In the genomic region with DNA sequence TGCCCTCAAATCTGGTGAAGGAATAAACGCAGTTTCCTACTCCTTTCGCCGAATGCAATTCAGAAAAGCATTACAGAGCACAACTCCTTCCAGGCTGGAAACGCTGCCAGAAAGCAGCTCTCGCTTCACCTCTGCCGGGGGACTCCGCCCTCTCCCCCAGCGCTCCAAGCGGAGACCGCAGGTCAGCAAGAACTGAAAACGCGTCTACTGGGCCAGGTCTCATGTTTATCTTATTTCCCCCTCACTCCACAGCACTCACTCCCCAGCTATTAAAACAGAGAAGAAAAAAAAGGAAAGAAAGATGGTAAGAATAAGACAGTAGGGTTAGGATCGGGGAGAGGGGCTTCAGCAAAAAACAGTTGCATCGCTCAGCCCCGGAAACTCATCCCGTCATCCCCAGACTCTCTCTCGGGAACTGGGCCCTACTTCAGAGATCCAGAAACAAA, we compare ENCODE assay signal across 8 cellular contexts. TPM values are rescaled to one million over a fixed set of nuclear protein-coding genes. Genes with fewer than 3 reads are reported as not detected.
DNase-seq lines count a peak whose midpoint lies in the region; ATAC-seq and TF ChIP-seq lines count a peak whose summit lies in the region.

No MANE protein-coding gene starts in this region.

- peaks cover 15 to 19% of the 10 kb centered on the region in 2 donors for H3K4me1 ChIP-seq in duodenal mucosa (ENCODE audit: control insufficient read depth in 1 of 2, insufficient read depth in 2 of 2, low read length in 2 of 2)

- H3K4me3 ChIP-seq in duodenal mucosa (ENCODE audit: low read depth in 1 of 2, low read length in 2 of 2) = peak overlapping the region; percentile 93 to 94
- peak overlapping the region; percentile 50 for H3K4me3 ChIP-seq in lower leg skin (ENCODE audit: low read depth, poor library complexity, severe bottlenecking)

- H3K9me3 ChIP-seq in duodenal mucosa (ENCODE audit: control insufficient read depth in 1 of 2, low read length in 2 of 2) = no peaks in the 10 kb centered on the region

- no peak for TF ChIP-seq CTCF in lower leg skin (IDR thresholded peaks at IDR 0.05)

- H3K4me1 Mint-ChIP-seq in activated CD4-positive, alpha-beta memory T cell treated with anti-CD3 and anti-CD28 coated beads, Interleukin-2, amount 10 ng/mL, durations not matched to agents 7 days and 5 days = peaks cover 20% of the 10 kb centered on the region

- H3K9me3 Mint-ChIP-seq in activated CD4-positive, alpha-beta memory T cell treated with anti-CD3 and anti-CD28 coated beads, Interleukin-2, amount 10 ng/mL, durations not matched to agents 7 days and 5 days = no peaks in the 10 kb centered on the region

- no peaks in the 10 kb centered on the region for H3K36me3 ChIP-seq in duodenal mucosa (ENCODE audit: control insufficient read depth in 1 of 2, insufficient read depth in 2 of 2, low read length in 2 of 2)

- peak overlapping the region; percentile 77 for H3K4me3 Mint-ChIP-seq in activated CD4-positive, alpha-beta memory T cell treated with anti-CD3 and anti-CD28 coated beads, Interleukin-2, amount 10 ng/mL, durations not matched to agents 7 days and 5 days

- no peaks in the 10 kb centered on the region for H3K27me3 ChIP-seq in duodenal mucosa (ENCODE audit: control insufficient read depth in 1 of 2, insufficient read depth in 2 of 2, low read length in 2 of 2)

- intact Hi-C loops in lower leg skin (cut with DNase I; ENCODE audit: low total_unique reads) = no loop called here

- CTCF ChIA-PET in activated CD4-positive, alpha-beta memory T cell treated with anti-CD3 and anti-CD28 coated beads, Interleukin-2, amount 10 ng/mL, durations not matched to agents 7 days and 5 days (lab: Charles Lee) = interaction anchor here (0.7 to 2.2 kb wide), 9 partner anchors 11 to 256 kb away, joined by 3 to 6 read pairs (median 5); partner anchors contain the start of gene KCNH1

- H3K27ac Mint-ChIP-seq in activated CD4-positive, alpha-beta memory T cell treated with anti-CD3 and anti-CD28 coated beads, Interleukin-2, amount 10 ng/mL, durations not matched to agents 7 days and 5 days = peak overlapping the region; percentile 87

- H3K27me3 Mint-ChIP-seq in activated CD4-positive, alpha-beta memory T cell treated with anti-CD3 and anti-CD28 coated beads, Interleukin-2, amount 10 ng/mL, durations not matched to agents 7 days and 5 days = no peaks in the 10 kb centered on the region

- DNase-seq in AG20443 (ENCODE audit: low spot score) (peak; percentile 81), NCI-H774 (lab: John Stamatoyannopoulos, UW) (peak; percentile 74), lower leg skin (ENCODE audit: low spot score in 2 of 2) (peak; percentile 78 to 94)
- peak; percentile 68 for DNase-seq in activated CD4-positive, alpha-beta memory T cell treated with anti-CD3 and anti-CD28 coated beads, Interleukin-2, amount 10 ng/mL, durations not matched to agents 7 days and 5 days
- peak in 2 of 3 donors; percentile 30 for DNase-seq in stimulated activated CD4-positive, alpha-beta T cell treated with anti-CD3 and anti-CD28 coated beads, TNF-alpha, amount 100 ng/mL, for 1 hour (ENCODE audit: low read depth in 3 of 3, low spot score in 1 of 3)

- peak overlapping the region; percentile 96 for H3K27ac ChIP-seq in duodenal mucosa (ENCODE audit: low read depth, low read length)

- ATAC-seq in GM19328 (IDR thresholded peaks at IDR 0.05; ENCODE audit: unreplicated experiment) (peak; percentile 27), HG03520 (IDR thresholded peaks at IDR 0.05; ENCODE audit: unreplicated experiment) (peak; percentile 30)

- WGBS in lower leg skin, 2 donors = 1% methylated on average over 17 of the region's 17 CpGs

- POLR2A ChIA-PET in activated CD4-positive, alpha-beta memory T cell treated with anti-CD3 and anti-CD28 coated beads, Interleukin-2, amount 10 ng/mL, durations not matched to agents 7 days and 5 days (lab: Charles Lee) = interaction anchor here (0.6 to 1.4 kb wide), 16 partner anchors 8 to 1489 kb away, joined by 3 to 9 read pairs (median 4); no protein-coding TSS in a partner anchor

- H3K9ac ChIP-seq in duodenal mucosa (ENCODE audit: low read depth in 1 of 2, low read length in 2 of 2) = peak overlapping the region; percentile 89 to 99

- TF ChIP-seq POLR2A in lower leg skin (IDR thresholded peaks at IDR 0.05) = no peak

- H3K36me3 Mint-ChIP-seq in activated CD4-positive, alpha-beta memory T cell treated with anti-CD3 and anti-CD28 coated beads, Interleukin-2, amount 10 ng/mL, durations not matched to agents 7 days and 5 days (ENCODE audit: low read depth) = peaks cover 15% of the 10 kb centered on the region

RNA-seq across cellular contexts. Expression of gene RCOR3, which starts 0.8 kb away (rescaled TPM):
- total RNA-seq in activated CD4-positive, alpha-beta memory T cell treated with anti-CD3 and anti-CD28 coated beads, Interleukin-2, amount 10 ng/mL, durations not matched to agents 7 days and 5 days = 10 to 100 TPM; 47.8 to 52.7 TPM
- total RNA-seq in lower leg skin = 10 to 100 TPM; 28.1 to 55.0 (median 43.5) TPM

Comparison
In these comparisons a context has a peak if more than half of its experiments do, and no peak if none do; other contexts are left out.
1. Peak in every context shown above with its lines: DNase-seq, ATAC-seq, H3K4me3 ChIP-seq and H3K27ac ChIP-seq.
2. DNase-seq: peak in every context shown above with its lines; median percentile 86 in lower leg skin; 81 in AG20443; 74 in NCI-H774; 68 in activated CD4-positive, alpha-beta memory T cell treated with anti-CD3 and anti-CD28 coated beads, Interleukin-2, amount 10 ng/mL, durations not matched to agents 7 days and 5 days; 30 in stimulated activated CD4-positive, alpha-beta T cell treated with anti-CD3 and anti-CD28 coated beads, TNF-alpha, amount 100 ng/mL, for 1 hour.